Comparison of ENCODE assay signal across 8 cellular contexts in the genomic region with DNA sequence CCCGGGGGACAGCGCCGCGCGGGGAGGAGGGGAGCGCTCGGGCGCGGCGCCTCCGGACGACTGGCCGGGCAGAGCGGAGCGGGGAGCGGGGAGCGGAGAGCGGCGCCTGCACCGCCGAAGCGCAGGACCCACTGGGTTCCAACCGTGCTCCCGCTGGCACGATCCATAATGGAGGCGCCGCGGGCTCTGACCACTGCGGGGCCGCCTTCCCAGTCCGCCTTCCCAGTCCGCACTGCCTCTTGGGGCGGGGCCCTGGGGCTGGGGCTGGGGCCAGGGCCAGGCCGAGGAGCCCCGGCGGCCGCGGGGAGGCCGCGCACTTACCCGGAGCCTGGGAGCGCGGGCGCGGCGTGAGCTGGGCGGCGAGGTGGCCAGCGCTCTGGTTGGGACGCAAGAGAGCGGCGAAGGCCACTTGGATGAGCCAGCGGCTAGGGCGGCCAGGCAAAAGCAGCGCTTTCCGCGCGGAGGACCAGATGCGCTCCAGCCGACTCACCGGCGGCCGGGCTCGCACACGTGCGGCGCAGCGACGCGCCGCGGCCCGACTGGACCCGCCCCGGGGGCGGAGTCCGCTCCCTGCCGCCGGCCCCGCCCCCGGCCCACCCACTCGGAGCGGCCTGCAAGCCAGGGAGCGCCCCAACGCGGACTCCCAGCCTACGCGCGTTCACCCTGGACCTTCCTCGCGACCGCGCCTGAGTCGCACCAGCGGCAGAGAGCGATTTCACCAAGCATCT. TPM values are rescaled to one million over a fixed set of nuclear protein-coding genes. Genes with fewer than 3 reads are reported as not detected.
DNase-seq lines count a peak whose midpoint lies in the region; ATAC-seq and TF ChIP-seq lines count a peak whose summit lies in the region.

A gene with protein sequence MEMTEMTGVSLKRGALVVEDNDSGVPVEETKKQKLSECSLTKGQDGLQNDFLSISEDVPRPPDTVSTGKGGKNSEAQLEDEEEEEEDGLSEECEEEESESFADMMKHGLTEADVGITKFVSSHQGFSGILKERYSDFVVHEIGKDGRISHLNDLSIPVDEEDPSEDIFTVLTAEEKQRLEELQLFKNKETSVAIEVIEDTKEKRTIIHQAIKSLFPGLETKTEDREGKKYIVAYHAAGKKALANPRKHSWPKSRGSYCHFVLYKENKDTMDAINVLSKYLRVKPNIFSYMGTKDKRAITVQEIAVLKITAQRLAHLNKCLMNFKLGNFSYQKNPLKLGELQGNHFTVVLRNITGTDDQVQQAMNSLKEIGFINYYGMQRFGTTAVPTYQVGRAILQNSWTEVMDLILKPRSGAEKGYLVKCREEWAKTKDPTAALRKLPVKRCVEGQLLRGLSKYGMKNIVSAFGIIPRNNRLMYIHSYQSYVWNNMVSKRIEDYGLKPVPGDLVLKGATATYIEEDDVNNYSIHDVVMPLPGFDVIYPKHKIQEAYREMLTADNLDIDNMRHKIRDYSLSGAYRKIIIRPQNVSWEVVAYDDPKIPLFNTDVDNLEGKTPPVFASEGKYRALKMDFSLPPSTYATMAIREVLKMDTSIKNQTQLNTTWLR (minus strand): TSS at position 541 of the 728 bp plus-strand sequence. CDS start 13,759 bp downstream, outside the sequence.

- H3K9me3 ChIP-seq in colonic mucosa, result no peaks in the 10 kb centered on the region

- peak within 1 kb of the TSS; percentile 83 for H3K27ac ChIP-seq in colonic mucosa

- ATAC-seq in HG03378 (IDR thresholded peaks at IDR 0.05; ENCODE audit: unreplicated experiment) (peak; percentile 75), left lobe of liver (peak; percentile 93)

- H3K4me1 ChIP-seq in colonic mucosa, result no peaks in the 10 kb centered on the region

- intact Hi-C loops in colonic mucosa (cut with DNase I), result no loop called here

- H3K36me3 ChIP-seq in colonic mucosa, result no peaks in the 10 kb centered on the region

- peak; percentile 86 for TF ChIP-seq POLR2A in GM19099 (IDR thresholded peaks at IDR 0.05; ENCODE audit: extremely low read depth, insufficient read length, low read depth)

- H3K27me3 ChIP-seq in colonic mucosa, result no peaks in the 10 kb centered on the region

- TF ChIP-seq CTCF in colonic mucosa (IDR thresholded peaks at IDR 0.05), result no peak

- peak within 1 kb of the TSS; percentile 84 for H3K4me3 ChIP-seq in colonic mucosa

- H3K9ac ChIP-seq in colonic mucosa (ENCODE audit: low read depth in 2 of 2, low read length in 2 of 2), result peak within 1 kb of the TSS; percentile 70 to 91

- peak; percentile 91 for DNase-seq in Ammon's horn (ENCODE audit: low spot score)
- DNase-seq in NCI-H460 (ENCODE audit: extremely low read depth, low read depth), result peak; percentile 86
- peak; percentile 76 to 78 for DNase-seq in activated CD4-positive, alpha-beta T cell treated with anti-CD3 and anti-CD28 coated beads for 4 hours
- peak; percentile 88 for DNase-seq in colonic mucosa
- peak; percentile 90 for DNase-seq in left lobe of liver (ENCODE audit: low spot score)
- peak; percentile 82 to 88 for DNase-seq in stimulated activated CD4-positive, alpha-beta T cell treated with anti-CD3 and anti-CD28 coated beads, Interleukin-2, amount 100 ng/mL, for 24 hours

RNA-seq across cellular contexts. Expression of the gene that starts here (rescaled TPM):
- 40.2 and 50.6 TPM in 2 replicates for total RNA-seq in NCI-H460 (2014; rRNA removed; shearing (Covaris generic))
- 46.4 and 62.4 TPM in 2 replicates for polyA plus RNA-seq in NCI-H460 (2014; cell fraction: nucleus; rRNA removed)
- 10 to 100 TPM in 1 of 2 donors, 1 to 10 TPM in 1; 7.5 to 10.7 TPM for total RNA-seq in colonic mucosa
- total RNA-seq in left lobe of liver, result 4.9 TPM

Comparison
In these comparisons a context has a peak if more than half of its experiments do, and no peak if none do; other contexts are left out.
1. Peak in every context shown above with its lines: DNase-seq, ATAC-seq, H3K4me3 ChIP-seq and H3K27ac ChIP-seq.